Comparison of ENCODE assay signal across 8 cellular contexts in the genomic region with DNA sequence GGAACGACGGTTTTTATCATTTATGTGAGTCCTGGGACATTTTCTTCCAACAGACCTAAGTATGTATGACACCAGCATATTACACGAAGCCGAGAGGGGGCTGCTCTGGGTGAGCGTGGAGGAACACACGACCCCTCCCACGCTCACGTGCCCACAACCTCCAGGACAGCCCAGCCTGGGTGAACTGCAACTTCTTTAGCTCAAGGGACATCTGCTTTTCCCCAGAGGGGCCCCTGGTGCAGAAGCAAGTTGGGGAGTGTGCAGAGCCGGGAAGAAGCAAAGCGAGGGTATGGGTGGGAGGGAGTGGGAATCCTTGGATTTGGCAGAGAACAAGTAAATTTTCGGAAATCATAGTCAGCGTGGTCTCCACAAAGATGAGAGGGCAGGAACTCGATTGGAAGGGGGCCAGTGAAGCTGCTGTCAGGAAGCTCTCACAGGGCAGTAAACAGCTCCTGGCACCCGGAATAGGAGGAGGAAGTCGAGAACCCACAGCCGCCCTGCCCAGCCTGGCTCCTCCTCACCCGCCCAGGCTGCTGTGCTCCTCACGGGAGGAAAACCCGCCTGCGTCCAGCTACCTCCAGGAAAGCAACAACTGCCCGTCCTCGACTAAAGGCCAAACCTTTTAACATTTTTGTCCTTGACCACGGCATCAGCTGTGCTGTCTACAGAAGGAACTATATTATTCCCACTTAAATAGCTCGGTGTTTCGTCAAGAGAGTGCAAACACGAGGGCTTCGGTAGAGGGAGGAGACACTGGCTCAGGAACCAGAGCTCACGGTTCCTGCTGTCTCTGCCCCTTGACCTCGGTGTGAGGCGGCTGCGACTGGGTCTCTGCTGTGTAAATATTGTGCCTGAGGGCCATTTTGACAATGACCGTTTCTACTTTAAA. TPM values are rescaled to one million over a fixed set of nuclear protein-coding genes. Genes with fewer than 3 reads are reported as not detected.
DNase-seq lines count a peak whose midpoint lies in the region; ATAC-seq lines count a peak whose summit lies in the region.

No MANE protein-coding gene starts in this region.

- H3K9ac ChIP-seq in subcutaneous abdominal adipose tissue (ENCODE audit: low read length in 5 of 5): peak overlapping the region in 3 of 5 donors; percentile 4 to 51 (median 12)

- peak overlapping the region; percentile 72 for H3K4me3 Mint-ChIP-seq in activated T-cell treated with anti-CD3 and anti-CD28 coated beads, Interleukin-2, amount 50 U/mL, for 4 hours

- peak overlapping the region in 4 of 5 donors; percentile 22 to 51 (median 43) for H3K4me3 ChIP-seq in subcutaneous abdominal adipose tissue (ENCODE audit: low read depth in 1 of 5, low read length in 5 of 5)

- H3K4me1 Mint-ChIP-seq in activated T-cell treated with anti-CD3 and anti-CD28 coated beads, Interleukin-2, amount 50 U/mL, for 4 hours (ENCODE audit: low read depth): peaks cover 87% of the 10 kb centered on the region

- H3K9me3 ChIP-seq in subcutaneous abdominal adipose tissue (ENCODE audit: control insufficient read depth in 5 of 5, low read length in 5 of 5): no peaks in the 10 kb centered on the region

- H3K4me1 ChIP-seq in subcutaneous abdominal adipose tissue (ENCODE audit: control insufficient read depth in 5 of 5, insufficient read depth in 5 of 5, low read length in 5 of 5): peaks cover 5 to 30% (median 27%) of the 10 kb centered on the region in 5 donors

- peak; percentile 60 to 74 for ATAC-seq in activated T-cell treated with anti-CD3 and anti-CD28 coated beads, Interleukin-2, amount 50 U/mL, for 4 hours
- no peak for ATAC-seq in GM19328 (IDR thresholded peaks at IDR 0.05; ENCODE audit: unreplicated experiment)

- H3K27ac ChIP-seq in subcutaneous abdominal adipose tissue (ENCODE audit: low read depth, low read length): no peak overlapping the region

- H3K27me3 ChIP-seq in subcutaneous abdominal adipose tissue (ENCODE audit: control insufficient read depth in 5 of 5, insufficient read depth in 4 of 5, low read length in 5 of 5): peaks cover 0 to 8% (median 0%) of the 10 kb centered on the region in 5 donors

- H3K9me3 Mint-ChIP-seq in activated T-cell treated with anti-CD3 and anti-CD28 coated beads, Interleukin-2, amount 50 U/mL, for 4 hours: no peaks in the 10 kb centered on the region

- peak in 4 of 6 experiments; percentile 20 to 51 (median 40) for DNase-seq in stimulated activated naive CD4-positive, alpha-beta T cell (lab: John Stamatoyannopoulos, UW)
- no peak for DNase-seq in stimulated activated naive CD4-positive, alpha-beta T cell treated with Interleukin-2 at 50 U/mL for 16 hours (lab: John Stamatoyannopoulos, UW)
- no peak for DNase-seq in activated T-cell treated with anti-CD3 and anti-CD28 coated beads, Interleukin-2, amount 50 U/mL, for 4 hours
- DNase-seq in hepatic stellate cell (ENCODE audit: low spot score) (peak; percentile 78), NCI-H2171 (lab: John Stamatoyannopoulos, UW) (no peak), NCI-H510A treated with DMSO at 0.1 percent for 48 hours (lab: John Stamatoyannopoulos, UW) (no peak)

- H3K27me3 Mint-ChIP-seq in activated T-cell treated with anti-CD3 and anti-CD28 coated beads, Interleukin-2, amount 50 U/mL, for 4 hours (ENCODE audit: low read depth): peaks cover 2% of the 10 kb centered on the region

- H3K36me3 ChIP-seq in subcutaneous abdominal adipose tissue (ENCODE audit: control insufficient read depth in 5 of 5, insufficient read depth in 5 of 5, low read length in 5 of 5): no peaks in the 10 kb centered on the region

- H3K36me3 Mint-ChIP-seq in activated T-cell treated with anti-CD3 and anti-CD28 coated beads, Interleukin-2, amount 50 U/mL, for 4 hours (ENCODE audit: insufficient read depth): no peaks in the 10 kb centered on the region

RNA-seq across cellular contexts. Expression of a gene that starts 17.2 kb away (rescaled TPM):
- not detected for total RNA-seq in activated T-cell treated with anti-CD3 and anti-CD28 coated beads, Interleukin-2, amount 50 U/mL, for 4 hours

RNA-seq across cellular contexts. Expression of a gene that starts 29.5 kb away (rescaled TPM):
- 10 to 100 TPM; 23.7 to 28.7 (median 26.6) TPM for total RNA-seq in activated T-cell treated with anti-CD3 and anti-CD28 coated beads, Interleukin-2, amount 50 U/mL, for 4 hours

Comparison
In these comparisons a context has a peak if more than half of its experiments do, and no peak if none do; other contexts are left out.
1. DNase-seq: peak in stimulated activated naive CD4-positive, alpha-beta T cell (4 of 6) and hepatic stellate cell (single experiment); none in stimulated activated naive CD4-positive, alpha-beta T cell treated with Interleukin-2 at 50 U/mL for 16 hours (single experiment), activated T-cell treated with anti-CD3 and anti-CD28 coated beads, Interleukin-2, amount 50 U/mL, for 4 hours (single experiment), NCI-H2171 (single experiment) and NCI-H510A treated with DMSO at 0.1 percent for 48 hours (single experiment).